8 cellular contexts compared by ENCODE assay signal in genomic region chr21:14382835-14383595, GRCh38. TPM values are rescaled to one million over a fixed set of nuclear protein-coding genes. Genes with fewer than 3 reads are reported as not detected.
A peak's percentile ranks its signal among the peaks of the same experiment; 100 is the strongest.
DNase-seq lines count a peak whose midpoint lies in the region; ATAC-seq and TF ChIP-seq lines count a peak whose summit lies in the region.

A gene with protein sequence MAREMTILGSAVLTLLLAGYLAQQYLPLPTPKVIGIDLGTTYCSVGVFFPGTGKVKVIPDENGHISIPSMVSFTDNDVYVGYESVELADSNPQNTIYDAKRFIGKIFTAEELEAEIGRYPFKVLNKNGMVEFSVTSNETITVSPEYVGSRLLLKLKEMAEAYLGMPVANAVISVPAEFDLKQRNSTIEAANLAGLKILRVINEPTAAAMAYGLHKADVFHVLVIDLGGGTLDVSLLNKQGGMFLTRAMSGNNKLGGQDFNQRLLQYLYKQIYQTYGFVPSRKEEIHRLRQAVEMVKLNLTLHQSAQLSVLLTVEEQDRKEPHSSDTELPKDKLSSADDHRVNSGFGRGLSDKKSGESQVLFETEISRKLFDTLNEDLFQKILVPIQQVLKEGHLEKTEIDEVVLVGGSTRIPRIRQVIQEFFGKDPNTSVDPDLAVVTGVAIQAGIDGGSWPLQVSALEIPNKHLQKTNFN (minus strand): TSS chr21:14383146. CDS start chr21:14383119, 27 bp downstream.

- H3K4me3 ChIP-seq in SU-DHL-6 (ENCODE audit: insufficient read depth, low read length, poor library complexity, severe bottlenecking) (peak within 1 kb of the TSS; percentile 93), osteoblast (ENCODE audit: insufficient read depth, low read length) (peak within 1 kb of the TSS; percentile 98), thoracic aorta (peak within 1 kb of the TSS; percentile 80)

- POLR2A ChIA-PET in activated naive CD8-positive, alpha-beta T cell treated with anti-CD3 and anti-CD28 coated beads, Interleukin-2, amount 10 ng/mL, durations not matched to agents 7 days and 5 days (lab: Charles Lee): interaction anchor here (0.6 to 2.3 kb wide), 9 partner anchors 13 to 1137 kb away, joined by 3 to 15 read pairs (median 4); partner anchors contain the start of genes NRIP1 and RBM11

- H3K36me3 ChIP-seq in SU-DHL-6 (ENCODE audit: low read length): peaks cover 8% of the 10 kb centered on the region
- H3K36me3 ChIP-seq in osteoblast (ENCODE audit: insufficient read depth, low read length): peaks cover 9% of the 10 kb centered on the region
- H3K36me3 ChIP-seq in thoracic aorta: no peaks in the 10 kb centered on the region

- no peaks in the 10 kb centered on the region for H3F3A ChIP-seq in SU-DHL-6 (ENCODE audit: insufficient read depth)

- TF ChIP-seq CTCF in GM10266 (IDR thresholded peaks at IDR 0.05; ENCODE audit: control insufficient read depth, insufficient read depth, low read depth, missing control alignments) (no peak), SU-DHL-6 (IDR thresholded peaks at IDR 0.05; ENCODE audit: insufficient read depth, low read length, poor library complexity, severe bottlenecking) (no peak), glutamatergic neuron (IDR thresholded peaks at IDR 0.05; ENCODE audit: partially characterized antibody, unreplicated experiment) (no peak), osteoblast (IDR thresholded peaks at IDR 0.05; ENCODE audit: extremely low read depth, low read depth, low read length) (no peak), thoracic aorta (IDR thresholded peaks at IDR 0.05) (no peak)

- peak; percentile 88 for DNase-seq in GM10266 (ENCODE audit: extremely low spot score)
- DNase-seq in NCI-H1105 (lab: John Stamatoyannopoulos, UW): peak; percentile 100
- peak; percentile 95 for DNase-seq in activated naive CD8-positive, alpha-beta T cell treated with anti-CD3 and anti-CD28 coated beads, Interleukin-2, amount 10 ng/mL, durations not matched to agents 7 days and 5 days
- peak; percentile 98 for DNase-seq in glutamatergic neuron
- peak; percentile 93 for DNase-seq in osteoblast (ENCODE audit: insufficient read length, low spot score, missing footprints)
- DNase-seq in thoracic aorta (ENCODE audit: low spot score): peak; percentile 99

- H3K36me3 Mint-ChIP-seq in activated naive CD8-positive, alpha-beta T cell treated with anti-CD3 and anti-CD28 coated beads, Interleukin-2, amount 10 ng/mL, durations not matched to agents 7 days and 5 days: peaks cover 9% of the 10 kb centered on the region
- no peaks in the 10 kb centered on the region for H3K36me3 Mint-ChIP-seq in glutamatergic neuron (ENCODE audit: unreplicated experiment)

- H4K20me1 ChIP-seq in SU-DHL-6 (ENCODE audit: low read depth, low read length) (no peaks in the 10 kb centered on the region), osteoblast (ENCODE audit: insufficient read depth, low read length) (no peaks in the 10 kb centered on the region)

- H3K4me3 Mint-ChIP-seq in activated naive CD8-positive, alpha-beta T cell treated with anti-CD3 and anti-CD28 coated beads, Interleukin-2, amount 10 ng/mL, durations not matched to agents 7 days and 5 days: peak within 1 kb of the TSS; percentile 98
- H3K4me3 Mint-ChIP-seq in glutamatergic neuron (ENCODE audit: unreplicated experiment): peak within 1 kb of the TSS; percentile 99

- no peaks in the 10 kb centered on the region for H3K9me2 ChIP-seq in SU-DHL-6 (replicated peaks; ENCODE audit: insufficient read depth, low read length)

- H3K9me3 Mint-ChIP-seq in activated naive CD8-positive, alpha-beta T cell treated with anti-CD3 and anti-CD28 coated beads, Interleukin-2, amount 10 ng/mL, durations not matched to agents 7 days and 5 days: no peaks in the 10 kb centered on the region
- peaks cover 15% of the 10 kb centered on the region for H3K9me3 Mint-ChIP-seq in glutamatergic neuron (ENCODE audit: unreplicated experiment)

- peaks cover 20% of the 10 kb centered on the region for H3K4me1 ChIP-seq in osteoblast (ENCODE audit: insufficient read depth, low read length)
- peaks cover 15 to 29% of the 10 kb centered on the region in 2 donors for H3K4me1 ChIP-seq in thoracic aorta (ENCODE audit: control insufficient read depth in 1 of 2, low read depth in 2 of 2)

- H2AFZ ChIP-seq in SU-DHL-6 (ENCODE audit: low read depth, low read length, severe bottlenecking) (peak within 1 kb of the TSS; percentile 96), osteoblast (ENCODE audit: low read length) (peak within 1 kb of the TSS; percentile 98)

- H3K9me3 ChIP-seq in SU-DHL-6 (ENCODE audit: insufficient read depth, low read length) (no peaks in the 10 kb centered on the region), osteoblast (ENCODE audit: low read depth, low read length) (no peaks in the 10 kb centered on the region), thoracic aorta (no peaks in the 10 kb centered on the region)

- ATAC-seq in HG02623 (IDR thresholded peaks at IDR 0.05; ENCODE audit: unreplicated experiment) (peak; percentile 97), thoracic aorta (ENCODE audit: insufficient number of reproducible peaks, low FRiP score, low read depth) (peak; percentile 99)
- ATAC-seq in activated naive CD8-positive, alpha-beta T cell treated with anti-CD3 and anti-CD28 coated beads, Interleukin-2, amount 10 ng/mL, durations not matched to agents 7 days and 5 days (ENCODE audit: low read depth): peak; percentile 99

- no peaks in the 10 kb centered on the region for H3K27me3 ChIP-seq in SU-DHL-6 (ENCODE audit: low read length)
- H3K27me3 ChIP-seq in osteoblast (ENCODE audit: insufficient read depth, low read length): no peaks in the 10 kb centered on the region
- H3K27me3 ChIP-seq in thoracic aorta (replicated peaks; ENCODE audit: insufficient read depth): no peaks in the 10 kb centered on the region

- H3K27me3 Mint-ChIP-seq in activated naive CD8-positive, alpha-beta T cell treated with anti-CD3 and anti-CD28 coated beads, Interleukin-2, amount 10 ng/mL, durations not matched to agents 7 days and 5 days: no peaks in the 10 kb centered on the region
- peaks cover 9% of the 10 kb centered on the region for H3K27me3 Mint-ChIP-seq in glutamatergic neuron (ENCODE audit: unreplicated experiment)

- H3K79me2 ChIP-seq in SU-DHL-6 (ENCODE audit: insufficient read depth, low read length): peaks cover 36% of the 10 kb centered on the region
- peaks cover 36% of the 10 kb centered on the region for H3K79me2 ChIP-seq in osteoblast (ENCODE audit: insufficient read depth, low read length)

- peak within 1 kb of the TSS; percentile 66 for H3K27ac ChIP-seq in SU-DHL-6 (ENCODE audit: low read depth, low read length)
- peak within 1 kb of the TSS; percentile 96 for H3K27ac ChIP-seq in osteoblast (ENCODE audit: low read depth, low read length)
- H3K27ac ChIP-seq in thoracic aorta: peak within 1 kb of the TSS; percentile 85 to 90

- peaks cover 32% of the 10 kb centered on the region for H3K4me1 Mint-ChIP-seq in activated naive CD8-positive, alpha-beta T cell treated with anti-CD3 and anti-CD28 coated beads, Interleukin-2, amount 10 ng/mL, durations not matched to agents 7 days and 5 days
- peaks cover 18% of the 10 kb centered on the region for H3K4me1 Mint-ChIP-seq in glutamatergic neuron (ENCODE audit: low read depth, unreplicated experiment)

- peak within 1 kb of the TSS; percentile 80 for H3K4me2 ChIP-seq in SU-DHL-6 (ENCODE audit: low read depth, low read length, poor library complexity, severe bottlenecking)
- H3K4me2 ChIP-seq in osteoblast (ENCODE audit: insufficient read depth, low read length): peak within 1 kb of the TSS; percentile 96

- H3K27ac Mint-ChIP-seq in activated naive CD8-positive, alpha-beta T cell treated with anti-CD3 and anti-CD28 coated beads, Interleukin-2, amount 10 ng/mL, durations not matched to agents 7 days and 5 days: peak within 1 kb of the TSS; percentile 98
- H3K27ac Mint-ChIP-seq in glutamatergic neuron (ENCODE audit: unreplicated experiment): peak within 1 kb of the TSS; percentile 100

- H3K9ac ChIP-seq in SU-DHL-6 (ENCODE audit: low read length): peak within 1 kb of the TSS; percentile 82

RNA-seq across cellular contexts. Expression of the gene that starts here (rescaled TPM):
- total RNA-seq in activated naive CD8-positive, alpha-beta T cell treated with anti-CD3 and anti-CD28 coated beads, Interleukin-2, amount 10 ng/mL, durations not matched to agents 7 days and 5 days: 10 to 100 TPM; 21.4 to 24.1 TPM
- total RNA-seq in glutamatergic neuron (ENCODE audit: unreplicated experiment) (59.3 TPM), osteoblast (68.7 and 70.9 TPM in 2 replicates), thoracic aorta (10 to 100 TPM; 19.9 to 27.6 TPM)

Comparison
In these comparisons a context has a peak if more than half of its experiments do, and no peak if none do; other contexts are left out.
1. Peak in every context shown above with its lines: DNase-seq, ATAC-seq, H3K4me3 ChIP-seq and H3K27ac ChIP-seq.